Comparison of ENCODE assay signal across 22 cellular contexts in the genomic region with DNA sequence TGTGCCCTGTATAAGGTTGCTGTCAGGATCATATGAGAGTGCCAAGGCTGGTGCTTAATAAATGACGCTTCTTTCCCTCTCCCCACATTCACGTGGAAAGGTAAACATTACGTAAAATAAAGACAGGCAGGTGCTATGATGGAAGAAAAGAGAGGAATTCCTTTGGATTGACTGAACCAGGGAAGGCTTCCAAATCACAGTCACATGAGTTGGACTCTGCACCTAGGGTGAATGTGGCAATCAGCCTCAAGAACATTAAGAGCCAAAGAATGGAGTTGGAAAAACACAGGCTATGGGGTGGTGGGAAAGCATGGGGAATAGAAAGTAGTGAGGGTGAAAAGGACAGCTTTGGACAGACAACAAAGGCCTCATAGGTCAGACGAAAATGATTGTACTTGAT.
DNase-seq lines count a peak whose midpoint lies in the region; ATAC-seq and TF ChIP-seq lines count a peak whose summit lies in the region.
"Had no signal": no experiment of that assay in that cellular context is flagged by ENCODE, and none has a peak within 500 bp of the region (broad histone marks: within the 10 kb centered on the region; RNA-seq: fewer than 3 reads in every experiment).

No MANE protein-coding gene starts in this region.

- DNase-seq in MCF 10A (ENCODE audit: unreplicated experiment) (peak; percentile 45), breast epithelium (ENCODE audit: low spot score in 2 of 2) (no peak), hepatocyte (ENCODE audit: low spot score) (peak; percentile 58), mucosa of gallbladder (ENCODE audit: low spot score) (peak; percentile 56), HUDEP-2 (lab: John Stamatoyannopoulos, UW; ENCODE audit: unreplicated experiment in 76 of 76) (no peak)
- DNase-seq: ACHN, Calu3, DMS153, NCI-H1048, NCI-H1417, NCI-H1694 treated with DMSO at 0.1 percent for 48 hours, NCI-H2081, NCI-H2227 treated with DMSO at 0.1 percent for 48 hours, NCI-H69, SHP77 treated with DMSO at 0.1 percent for 48 hours had no signal

- TF ChIP-seq POLR2A in breast epithelium (IDR thresholded peaks at IDR 0.05): no peak

- no peaks in the 10 kb centered on the region for H3K36me3 ChIP-seq in breast epithelium
- no peaks in the 10 kb centered on the region for H3K36me3 ChIP-seq in hepatocyte (replicated peaks; ENCODE audit: insufficient read depth, low read depth)

- POLR2A ChIA-PET in MCF 10A (lab: Yijun Ruan, JAX): no interaction called here

- ATAC-seq in GM18909 (IDR thresholded peaks at IDR 0.05; ENCODE audit: poor library complexity, unreplicated experiment) (no peak), GM18517 (IDR thresholded peaks at IDR 0.05; ENCODE audit: unreplicated experiment) (no peak)
- ATAC-seq: Panc1 had no signal

- CTCF ChIA-PET in MCF 10A (lab: Yijun Ruan, JAX): interaction anchor here (0.6 kb wide), 1 partner anchor 394 kb away, joined by 4 read pairs; no protein-coding TSS in a partner anchor

- H3K36me3 Mint-ChIP-seq in MCF 10A (ENCODE audit: insufficient read depth, unreplicated experiment): no peaks in the 10 kb centered on the region
- H3K36me3 Mint-ChIP-seq: IgD-negative memory B cell had no signal

- no peak overlapping the region for H3K27ac ChIP-seq in breast epithelium
- peak overlapping the region; percentile 90 for H3K27ac ChIP-seq in hepatocyte
- H3K27ac ChIP-seq: 22Rv1, KMS-11, RWPE1 had no signal

- H3K9me2 ChIP-seq in hepatocyte (replicated peaks; ENCODE audit: insufficient read depth): no peaks in the 10 kb centered on the region

- no peak overlapping the region for H3K4me3 Mint-ChIP-seq in MCF 10A (ENCODE audit: unreplicated experiment)
- H3K4me3 Mint-ChIP-seq: IgD-negative memory B cell had no signal

- peaks cover 27% of the 10 kb centered on the region for H3K27me3 Mint-ChIP-seq in MCF 10A (ENCODE audit: insufficient read depth, unreplicated experiment)

- H4K20me1 ChIP-seq in hepatocyte (ENCODE audit: insufficient read depth, poor library complexity, severe bottlenecking): no peaks in the 10 kb centered on the region

- intact Hi-C loops in MCF 10A (cut with micrococcal nuclease): no loop called here
- intact Hi-C loops in breast epithelium (cut with DNase I; ENCODE audit: low total_unique reads): no loop called here

- TF ChIP-seq CTCF in MCF 10A (IDR thresholded peaks at IDR 0.05; ENCODE audit: unreplicated experiment) (no peak), breast epithelium (IDR thresholded peaks at IDR 0.05) (no peak), hepatocyte (IDR thresholded peaks at IDR 0.05; ENCODE audit: poor library complexity) (no peak)

- H3K9me3 Mint-ChIP-seq in MCF 10A (ENCODE audit: unreplicated experiment): no peaks in the 10 kb centered on the region

- H3K79me2 ChIP-seq in hepatocyte: no peaks in the 10 kb centered on the region

- H3K27ac Mint-ChIP-seq in MCF 10A (ENCODE audit: low read depth, unreplicated experiment): no peak overlapping the region

- 68% methylated on average over 4 of the region's 4 CpGs for WGBS in hepatocyte (ENCODE audit: low lambda C conversion rate, missing lambda C conversion rate)

- H2AFZ ChIP-seq in hepatocyte: no peak overlapping the region

- BruUV-seq in MCF 10A (replicated peaks; lab: Mats Ljungman, UMichigan): no TSS peak

- no peak overlapping the region for H3K4me2 ChIP-seq in hepatocyte
- H3K4me2 ChIP-seq: KMS-11 had no signal

- no peak overlapping the region for H3K4me3 ChIP-seq in breast epithelium
- no peak overlapping the region for H3K4me3 ChIP-seq in hepatocyte

- H3K9me3 ChIP-seq in breast epithelium (no peaks in the 10 kb centered on the region), hepatocyte (ENCODE audit: low read depth) (no peaks in the 10 kb centered on the region)

- peaks cover 0 to 6% of the 10 kb centered on the region in 2 donors for H3K27me3 ChIP-seq in breast epithelium
- no peaks in the 10 kb centered on the region for H3K27me3 ChIP-seq in hepatocyte

- peaks cover 21% of the 10 kb centered on the region for H3K4me1 Mint-ChIP-seq in MCF 10A (ENCODE audit: insufficient read depth, unreplicated experiment)
- H3K4me1 Mint-ChIP-seq: IgD-negative memory B cell had no signal

- H3K4me1 ChIP-seq in breast epithelium (no peaks in the 10 kb centered on the region), hepatocyte (ENCODE audit: insufficient read depth) (no peaks in the 10 kb centered on the region)

Comparison
In these comparisons a context has a peak if more than half of its experiments do, and no peak if none do; other contexts are left out.
1. DNase-seq: peak in MCF 10A (single experiment), hepatocyte (single experiment) and mucosa of gallbladder (single experiment); none in breast epithelium (0 of 2) and HUDEP-2 (0 of 76).